2 cellular contexts compared by ENCODE assay signal in the genomic region with DNA sequence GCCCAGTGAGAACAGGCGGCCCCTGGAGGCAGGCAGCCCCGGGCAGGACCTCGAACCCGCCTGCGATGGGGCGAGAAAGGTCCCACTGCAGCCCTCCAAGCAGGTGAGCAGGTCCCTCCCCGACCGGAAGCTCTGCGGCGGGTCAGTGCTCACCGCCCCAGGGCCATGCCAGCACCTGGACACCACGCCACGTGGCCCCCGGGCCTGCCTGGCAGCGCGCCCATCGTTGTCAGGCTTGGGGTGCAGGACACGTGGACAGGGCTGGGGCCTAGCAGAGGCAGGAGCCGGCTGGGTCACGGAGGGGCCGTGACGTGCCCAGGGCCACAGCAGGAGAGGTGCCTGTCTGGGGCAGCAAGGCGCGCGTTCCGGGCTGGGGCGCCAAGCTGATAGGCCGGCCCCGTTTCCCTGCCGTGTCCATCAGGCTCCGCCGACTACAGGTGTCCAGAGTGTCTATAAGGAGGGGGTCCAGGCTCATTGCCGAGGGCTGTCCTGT.
TF ChIP-seq lines count a peak whose summit lies in the region.

No MANE protein-coding gene starts in this region.

TF ChIP-seq in H1, 55 proteins besides CTCF, POLR2A, EP300 and RAD21 (continued from another document):
- TF ChIP-seq TEAD4 (IDR thresholded peaks at IDR 0.05; ENCODE audit: low read depth, low read length) (no peak), SIN3A (conservative IDR thresholded peaks at IDR 0.05 in 1 of 2, IDR thresholded peaks at IDR 0.05 in 1 of 2; ENCODE audit: low read depth in 1 of 2, low read length in 2 of 2) (no peak), BACH1 (IDR thresholded peaks at IDR 0.05; ENCODE audit: low read length) (no peak), MAX (IDR thresholded peaks at IDR 0.05) (no peak), RFX5 (IDR thresholded peaks at IDR 0.05; ENCODE audit: borderline replicate concordance, low read depth, low read length) (no peak), ASH2L (IDR thresholded peaks at IDR 0.05; ENCODE audit: low read length) (no peak), BCL11A (IDR thresholded peaks at IDR 0.05; ENCODE audit: low read depth in 2 of 2, low read length in 2 of 2) (no peak), JUND (IDR thresholded peaks at IDR 0.05; ENCODE audit: low read length) (no peak), SIRT6 (IDR thresholded peaks at IDR 0.05; ENCODE audit: low read length) (no peak), RBBP5 (IDR thresholded peaks at IDR 0.05; ENCODE audit: borderline replicate concordance, low read depth, low read length) (no peak)

TF ChIP-seq in HEK293T, 16 proteins besides CTCF, POLR2A, EP300 and RAD21 (continued from another document):
- TF ChIP-seq, protein P1, sequence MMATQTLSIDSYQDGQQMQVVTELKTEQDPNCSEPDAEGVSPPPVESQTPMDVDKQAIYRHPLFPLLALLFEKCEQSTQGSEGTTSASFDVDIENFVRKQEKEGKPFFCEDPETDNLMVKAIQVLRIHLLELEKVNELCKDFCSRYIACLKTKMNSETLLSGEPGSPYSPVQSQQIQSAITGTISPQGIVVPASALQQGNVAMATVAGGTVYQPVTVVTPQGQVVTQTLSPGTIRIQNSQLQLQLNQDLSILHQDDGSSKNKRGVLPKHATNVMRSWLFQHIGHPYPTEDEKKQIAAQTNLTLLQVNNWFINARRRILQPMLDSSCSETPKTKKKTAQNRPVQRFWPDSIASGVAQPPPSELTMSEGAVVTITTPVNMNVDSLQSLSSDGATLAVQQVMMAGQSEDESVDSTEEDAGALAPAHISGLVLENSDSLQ (IDR thresholded peaks at IDR 0.05) = no peak
- no peak for TF ChIP-seq LEF1 (IDR thresholded peaks at IDR 0.05; ENCODE audit: borderline replicate concordance)
- no peak for TF ChIP-seq TARDBP (IDR thresholded peaks at IDR 0.05)
- TF ChIP-seq NFRKB (IDR thresholded peaks at IDR 0.05) = no peak
